ENCODE assay signal across 1 cellular context in genomic region chr15:55742927-55743614, GRCh38.
TF ChIP-seq lines count a peak whose summit lies in the region.

TSS of gene PRTG (minus strand) at chr15:55743152. CDS start at chr15:55742931, 221 bp downstream.

TF ChIP-seq in GM12878, 131 proteins besides CTCF, POLR2A, EP300 and RAD21 (continued from another document):
- no peak for TF ChIP-seq ASH2L (IDR thresholded peaks at IDR 0.05; ENCODE audit: borderline replicate concordance, low read depth)
- TF ChIP-seq EZH2 (IDR thresholded peaks at IDR 0.05; ENCODE audit: borderline replicate concordance, control insufficient read depth, low read depth, low read length): no peak
- TF ChIP-seq ZNF207 (IDR thresholded peaks at IDR 0.05; ENCODE audit: borderline replicate concordance): no peak
- TF ChIP-seq IRF5 (IDR thresholded peaks at IDR 0.05; ENCODE audit: borderline replicate concordance): no peak
- TF ChIP-seq TCF7 (IDR thresholded peaks at IDR 0.05; ENCODE audit: borderline replicate concordance): no peak
- no peak for TF ChIP-seq RFX5 (IDR thresholded peaks at IDR 0.05; ENCODE audit: low read depth, low read length)
- no peak for TF ChIP-seq MTA3 (IDR thresholded peaks at IDR 0.05; ENCODE audit: borderline replicate concordance, low read length)
TF ChIP-seq in GM12878: peak in this region for 0.
